In the genomic region with DNA sequence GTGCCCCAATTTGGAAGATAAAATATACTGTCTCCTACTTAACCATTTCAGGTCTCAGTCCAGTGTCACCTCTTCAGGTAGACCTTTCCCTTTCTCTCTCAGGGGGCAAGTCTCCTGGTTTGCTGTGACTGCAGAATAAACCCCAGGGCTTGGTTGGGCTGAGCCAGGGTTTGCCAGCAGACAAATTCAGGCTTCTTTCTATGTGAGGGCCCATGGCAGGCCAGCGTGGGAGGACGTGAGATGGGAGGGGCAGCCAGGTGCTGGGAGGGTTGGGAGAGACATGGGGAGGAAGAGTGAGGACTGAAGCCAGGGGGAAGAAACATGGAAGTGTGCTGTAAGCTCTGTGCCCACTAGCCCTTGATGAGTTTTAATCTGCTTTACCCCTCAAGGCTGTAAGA, we compare ENCODE assay signal across 1 cellular context.
TF ChIP-seq lines count a peak whose summit lies in the region.

No MANE protein-coding gene starts in this region.

TF ChIP-seq in H1, 55 proteins besides CTCF, POLR2A, EP300 and RAD21:
- TF ChIP-seq GTF2F1 (IDR thresholded peaks at IDR 0.05; ENCODE audit: borderline replicate concordance, low read depth, low read length) = no peak
- peak; percentile 21; the same call in 1 of the 2 replicates for TF ChIP-seq EGR1 (IDR thresholded peaks at IDR 0.05; ENCODE audit: borderline replicate concordance, low read depth, low read length)
